Comparison of ENCODE assay signal across 21 cellular contexts in the genomic region with DNA sequence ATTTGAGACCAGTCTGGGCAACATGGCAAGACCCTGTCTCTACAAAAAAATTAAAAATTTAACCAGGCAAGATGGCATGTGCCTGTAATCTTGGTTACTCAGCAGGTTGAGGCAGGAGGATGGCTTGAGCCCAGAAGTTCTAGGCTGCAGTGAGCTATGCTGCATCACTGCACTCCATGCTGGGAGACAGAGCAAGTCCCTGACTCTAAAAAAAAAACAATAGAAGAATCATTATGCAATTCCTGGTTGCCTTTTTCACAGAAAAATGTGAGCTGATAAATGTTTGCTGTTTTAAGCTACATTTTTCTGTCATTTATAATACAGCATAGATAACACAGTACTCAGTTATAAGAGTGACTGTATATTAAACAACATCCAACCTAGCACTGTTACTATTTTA.
A peak's percentile ranks its signal among the peaks of the same experiment; 100 is the strongest.
DNase-seq lines count a peak whose midpoint lies in the region; ATAC-seq, FAIRE-seq and TF ChIP-seq lines count a peak whose summit lies in the region.
"Had no signal": no experiment of that assay in that cellular context is flagged by ENCODE, and none has a peak within 500 bp of the region (broad histone marks: within the 10 kb centered on the region; RNA-seq: fewer than 3 reads in every experiment).

No MANE protein-coding gene starts in this region.

- peak; percentile 8 for FAIRE-seq in GM19239 (lab: Jason Lieb, UNC)
- FAIRE-seq: GM12878, H1 had no signal

- TF ChIP-seq CTCF in fibroblast of the aortic adventitia (IDR thresholded peaks at IDR 0.05; ENCODE audit: insufficient read depth, low read length) (no peak), left lung (IDR thresholded peaks at IDR 0.05) (no peak)

- H3K4me3 ChIP-seq in fibroblast of the aortic adventitia (ENCODE audit: low read depth, low read length) (no peak overlapping the region), left lung (no peak overlapping the region)
- H3K4me3 ChIP-seq: GM12878 had no signal

- intact Hi-C loops in left lung (cut with DNase I): no loop called here

- no peak overlapping the region for H3K27ac ChIP-seq in left lung

- DNase-seq in GM19239 (ENCODE audit: insufficient read length, low spot score) (no peak), astrocyte of the hippocampus (ENCODE audit: low read depth, low spot score) (peak; percentile 10), fibroblast of the aortic adventitia (ENCODE audit: low read depth) (peak; percentile 80), OCI-M1 (lab: John Stamatoyannopoulos, UW) (no peak), left lung (no peak), D341Med (ENCODE audit: low spot score) (no peak)
- no peak for DNase-seq in stimulated activated CD4-positive, alpha-beta T cell treated with anti-CD3 and anti-CD28 coated beads, Interleukin-15, amount 100 ng/mL, for 24 hours
- DNase-seq: ACHN, DMS 273 treated with DMSO at 0.1 percent for 48 hours, DND-41, GDM1, KG1, NCI-H1694 treated with DMSO at 0.1 percent for 48 hours, NCI-H2107, NCI-H510A treated with DMSO at 0.1 percent for 48 hours, NCI-H774, PC-3, RPMI8226, SIG-M5 had no signal

- ATAC-seq in left lung: no peak
- ATAC-seq: GM12878, PC-3 had no signal

- H3K4me1 ChIP-seq in left lung: no peaks in the 10 kb centered on the region

- no peaks in the 10 kb centered on the region for H3K9me3 ChIP-seq in left lung

- H3K36me3 ChIP-seq in left lung: peaks cover 0 to 13% of the 10 kb centered on the region in 2 donors

- H3K27me3 ChIP-seq in left lung: no peaks in the 10 kb centered on the region

Comparison
In these comparisons a context has a peak if more than half of its experiments do, and no peak if none do; other contexts are left out.
1. DNase-seq: peak in astrocyte of the hippocampus (single experiment) and fibroblast of the aortic adventitia (single experiment); none in GM19239 (single experiment), OCI-M1 (single experiment), stimulated activated CD4-positive, alpha-beta T cell treated with anti-CD3 and anti-CD28 coated beads, Interleukin-15, amount 100 ng/mL, for 24 hours (single experiment), left lung (0 of 2) and D341Med (single experiment).